Comparison of ENCODE assay signal across 8 cellular contexts in the genomic region with DNA sequence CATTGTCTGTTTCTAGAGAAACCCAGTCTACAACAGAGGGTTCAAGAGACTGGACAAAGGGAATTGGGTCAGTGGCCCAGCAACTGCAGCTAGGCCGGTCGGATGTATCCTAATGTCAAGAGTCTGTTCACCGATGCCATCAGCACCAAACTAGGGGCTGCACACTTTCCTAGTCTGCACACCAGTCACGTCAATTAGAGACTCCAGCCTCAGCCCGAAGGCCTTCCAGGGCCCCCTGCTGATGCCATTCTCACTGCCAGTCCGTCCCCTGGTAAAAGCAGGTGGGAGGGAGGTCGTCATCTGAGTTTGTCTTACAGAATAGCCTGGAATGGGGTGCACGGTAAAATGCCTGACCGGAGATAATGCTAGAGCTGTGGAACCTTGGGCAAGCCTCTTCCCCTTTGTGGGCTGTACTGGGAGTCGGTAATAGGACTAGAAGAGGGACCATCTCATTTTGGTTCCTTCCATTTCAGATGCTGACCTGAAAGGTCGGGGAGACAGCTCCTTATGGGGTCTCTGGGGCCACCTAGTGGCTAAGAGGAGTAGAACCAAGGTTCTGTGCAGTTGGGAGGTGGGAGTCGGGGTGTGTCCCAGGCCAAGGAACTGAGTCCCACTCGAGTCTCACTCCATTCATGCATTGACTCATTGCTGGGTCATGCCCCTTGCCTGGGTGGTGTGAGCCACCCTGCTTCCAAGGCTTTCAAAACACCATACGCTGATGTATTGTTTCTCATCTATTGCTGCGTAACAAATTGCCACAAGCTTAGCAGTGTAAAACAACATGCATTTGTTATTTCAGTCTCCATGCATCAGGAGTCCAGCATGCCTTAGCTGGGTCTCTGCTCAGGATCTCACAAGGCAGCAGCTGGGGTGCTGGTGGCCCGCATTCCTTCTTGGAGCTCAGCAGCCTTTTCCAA. TPM values are rescaled to one million over a fixed set of nuclear protein-coding genes. Genes with fewer than 3 reads are reported as not detected.
DNase-seq lines count a peak whose midpoint lies in the region; ATAC-seq and TF ChIP-seq lines count a peak whose summit lies in the region.

No MANE protein-coding gene starts in this region.

- H3K36me3 Mint-ChIP-seq in IgD-negative memory B cell: peaks cover 3% of the 10 kb centered on the region
- H3K36me3 Mint-ChIP-seq in activated T-cell treated with anti-CD3 and anti-CD28 coated beads, Interleukin-2, amount 50 U/mL, for 4 hours (ENCODE audit: insufficient read depth): no peaks in the 10 kb centered on the region
- peaks cover 4% of the 10 kb centered on the region for H3K36me3 Mint-ChIP-seq in neural crest cell (ENCODE audit: low read depth)

- H3K4me1 Mint-ChIP-seq in IgD-negative memory B cell (peaks cover 0 to 25% (median 22%) of the 10 kb centered on the region in 3 donors), neural crest cell (peaks cover 34% of the 10 kb centered on the region)
- H3K4me1 Mint-ChIP-seq in activated T-cell treated with anti-CD3 and anti-CD28 coated beads, Interleukin-2, amount 50 U/mL, for 4 hours (ENCODE audit: low read depth): peaks cover 12% of the 10 kb centered on the region

- H3K9me3 ChIP-seq in OCI-LY7 (ENCODE audit: low read length): no peaks in the 10 kb centered on the region
- H3K9me3 ChIP-seq in vagina: no peaks in the 10 kb centered on the region

- no TSS peak for BruUV-seq in OCI-LY7 (replicated peaks; lab: Mats Ljungman, UMichigan)

- H3K36me3 ChIP-seq in OCI-LY7 (ENCODE audit: insufficient read depth, low read length): peaks cover 36% of the 10 kb centered on the region
- no peaks in the 10 kb centered on the region for H3K36me3 ChIP-seq in vagina

- peak; percentile 66 to 67 for ATAC-seq in activated T-cell treated with anti-CD3 and anti-CD28 coated beads, Interleukin-2, amount 50 U/mL, for 4 hours
- ATAC-seq in GM21381 (IDR thresholded peaks at IDR 0.05; ENCODE audit: unreplicated experiment): no peak

- TF ChIP-seq CTCF in OCI-LY7 (conservative IDR thresholded peaks at IDR 0.05; ENCODE audit: low read length): peak; percentile 96
- peak; percentile 85 for TF ChIP-seq CTCF in neural crest cell (conservative IDR thresholded peaks at IDR 0.05)
- TF ChIP-seq CTCF in vagina (IDR thresholded peaks at IDR 0.05): peak; percentile 56 to 88 (median 74)

- CTCF ChIA-PET in OCI-LY7 (lab: Charles Lee; ENCODE audit: unreplicated experiment): interaction anchor here (0.6 to 1.1 kb wide), 4 partner anchors 14 to 136 kb away, joined by 3 to 4 read pairs (median 3); no protein-coding TSS in a partner anchor

- peak; percentile 79 for DNase-seq in GM03348 (ENCODE audit: low spot score)
- peak; percentile 86 for DNase-seq in OCI-LY7 (ENCODE audit: low spot score)
- peak; percentile 50 for DNase-seq in activated T-cell treated with anti-CD3 and anti-CD28 coated beads, Interleukin-2, amount 50 U/mL, for 4 hours
- peak; percentile 57 for DNase-seq in fibroblast of gingiva (ENCODE audit: low read depth)
- peak; percentile 52 for DNase-seq in neural crest cell (ENCODE audit: low read depth, low spot score)
- no peak for DNase-seq in vagina (ENCODE audit: extremely low spot score in 2 of 2)

- H3K9me3 Mint-ChIP-seq in IgD-negative memory B cell (no peaks in the 10 kb centered on the region), neural crest cell (no peaks in the 10 kb centered on the region)
- no peaks in the 10 kb centered on the region for H3K9me3 Mint-ChIP-seq in activated T-cell treated with anti-CD3 and anti-CD28 coated beads, Interleukin-2, amount 50 U/mL, for 4 hours

- POLR2A ChIA-PET in OCI-LY7 (lab: Charles Lee): no interaction called here

- intact Hi-C loops in OCI-LY7 (cut with micrococcal nuclease; ENCODE audit: unreplicated experiment) (loop anchor here (1.0 to 2.0 kb wide), 2 partner anchors 64 to 121 kb away; no protein-coding TSS in a partner anchor), vagina (cut with DNase I) (no loop called here)

- H2AFZ ChIP-seq in OCI-LY7 (ENCODE audit: low read length): no peak overlapping the region

- peak overlapping the region; percentile 91 for H3K4me2 ChIP-seq in OCI-LY7 (ENCODE audit: low read length)

- no peak for TF ChIP-seq POLR2A in vagina (IDR thresholded peaks at IDR 0.05)

- H3K27me3 ChIP-seq in vagina: no peaks in the 10 kb centered on the region

- H3K4me1 ChIP-seq in OCI-LY7 (ENCODE audit: insufficient read depth, low read length, poor library complexity, severe bottlenecking) (peaks cover 24% of the 10 kb centered on the region), vagina (peaks cover 46% of the 10 kb centered on the region)

- no peak overlapping the region for H3K4me3 ChIP-seq in OCI-LY7 (ENCODE audit: low read depth, low read length, poor library complexity, severe bottlenecking)
- no peak overlapping the region for H3K4me3 ChIP-seq in vagina

- H4K20me1 ChIP-seq in OCI-LY7 (ENCODE audit: insufficient read depth, low read length): peaks cover 19% of the 10 kb centered on the region; the same call in 1 of the 2 replicates

- H3K27ac ChIP-seq in OCI-LY7 (ENCODE audit: low read depth, low read length, poor library complexity, severe bottlenecking) (no peak overlapping the region), vagina (peak overlapping the region; percentile 7)

- no peaks in the 10 kb centered on the region for H3K9me2 ChIP-seq in OCI-LY7 (ENCODE audit: insufficient read depth, low read length)

- H3K27me3 Mint-ChIP-seq in IgD-negative memory B cell: no peaks in the 10 kb centered on the region
- no peaks in the 10 kb centered on the region for H3K27me3 Mint-ChIP-seq in activated T-cell treated with anti-CD3 and anti-CD28 coated beads, Interleukin-2, amount 50 U/mL, for 4 hours (ENCODE audit: low read depth)
- H3K27me3 Mint-ChIP-seq in neural crest cell (ENCODE audit: low read depth): no peaks in the 10 kb centered on the region

- H3K4me3 Mint-ChIP-seq in IgD-negative memory B cell (peak overlapping the region in 3 of 4 donors; percentile 50 to 74 (median 66)), neural crest cell (peak overlapping the region; percentile 89)
- no peak overlapping the region for H3K4me3 Mint-ChIP-seq in activated T-cell treated with anti-CD3 and anti-CD28 coated beads, Interleukin-2, amount 50 U/mL, for 4 hours

- H3K79me2 ChIP-seq in OCI-LY7 (ENCODE audit: insufficient read depth, low read depth, low read length): peaks cover 35% of the 10 kb centered on the region

- H3K27ac Mint-ChIP-seq in IgD-negative memory B cell: peak overlapping the region in 2 of 3 donors; percentile 54 to 76
- H3K27ac Mint-ChIP-seq in neural crest cell (ENCODE audit: unreplicated experiment): no peak overlapping the region

RNA-seq across cellular contexts. Expression of a gene that starts 5.1 kb away (rescaled TPM):
- polyA plus RNA-seq in IgD-negative memory B cell: 1.9 TPM
- total RNA-seq in OCI-LY7 (2014; rRNA removed; shearing (Covaris generic)): 12.9 and 16.4 TPM in 2 replicates
- 43.8 and 46.6 TPM in 2 replicates for total RNA-seq in OCI-LY7 (2022)
- 1 to 10 TPM; 3.9 to 8.5 (median 6.4) TPM for total RNA-seq in activated T-cell treated with anti-CD3 and anti-CD28 coated beads, Interleukin-2, amount 50 U/mL, for 4 hours
- 88.7 and 88.8 TPM in 2 replicates for total RNA-seq in neural crest cell
- 4.4 TPM for total RNA-seq in vagina

RNA-seq across cellular contexts. Expression of a gene that starts 16.4 kb away (rescaled TPM):
- 6.2 TPM for polyA plus RNA-seq in IgD-negative memory B cell
- total RNA-seq in OCI-LY7 (2014; rRNA removed; shearing (Covaris generic)): 0.32 and 0.49 TPM in 2 replicates
- total RNA-seq in OCI-LY7 (2022): 0.66 and 0.86 TPM in 2 replicates
- total RNA-seq in activated T-cell treated with anti-CD3 and anti-CD28 coated beads, Interleukin-2, amount 50 U/mL, for 4 hours: 1 to 10 TPM; 2.7 to 3.2 (median 2.8) TPM
- 42.0 and 44.4 TPM in 2 replicates for total RNA-seq in neural crest cell
- 21.6 TPM for total RNA-seq in vagina

RNA-seq across cellular contexts. Expression of a gene that starts 33.1 kb away (rescaled TPM):
- polyA plus RNA-seq in IgD-negative memory B cell: 16.7 TPM
- total RNA-seq in OCI-LY7 (2014; rRNA removed; shearing (Covaris generic)): 39.8 and 45.3 TPM in 2 replicates
- total RNA-seq in OCI-LY7 (2022): 34.8 and 35.6 TPM in 2 replicates
- 10 to 100 TPM; 22.5 to 26.0 (median 25.5) TPM for total RNA-seq in activated T-cell treated with anti-CD3 and anti-CD28 coated beads, Interleukin-2, amount 50 U/mL, for 4 hours
- total RNA-seq in neural crest cell: 58.9 and 59.2 TPM in 2 replicates
- total RNA-seq in vagina: 13.8 TPM

RNA-seq across cellular contexts. Expression of a gene that starts 39.9 kb away (rescaled TPM):
- polyA plus RNA-seq in IgD-negative memory B cell: 1.1 TPM
- 2.6 and 6.3 TPM in 2 replicates for total RNA-seq in OCI-LY7 (2014; rRNA removed; shearing (Covaris generic))
- total RNA-seq in OCI-LY7 (2022): 12.6 and 13.1 TPM in 2 replicates
- total RNA-seq in activated T-cell treated with anti-CD3 and anti-CD28 coated beads, Interleukin-2, amount 50 U/mL, for 4 hours: 1 to 10 TPM; 2.1 to 3.2 (median 3.0) TPM
- 34.0 and 40.8 TPM in 2 replicates for total RNA-seq in neural crest cell
- 2.7 TPM for total RNA-seq in vagina

RNA-seq across cellular contexts. Expression of a gene that starts 50.1 kb away (rescaled TPM):
- polyA plus RNA-seq in IgD-negative memory B cell: 20.1 TPM
- total RNA-seq in OCI-LY7 (2014; rRNA removed; shearing (Covaris generic)): 87.2 and 114 TPM in 2 replicates
- total RNA-seq in OCI-LY7 (2022): 92.7 and 111 TPM in 2 replicates
- 10 to 100 TPM; 34.6 to 45.2 (median 37.0) TPM for total RNA-seq in activated T-cell treated with anti-CD3 and anti-CD28 coated beads, Interleukin-2, amount 50 U/mL, for 4 hours
- 12.5 and 14.4 TPM in 2 replicates for total RNA-seq in neural crest cell
- 15.7 TPM for total RNA-seq in vagina

Comparison
In these comparisons a context has a peak if more than half of its experiments do, and no peak if none do; other contexts are left out.
1. DNase-seq: peak in GM03348 (single experiment), OCI-LY7 (single experiment), activated T-cell treated with anti-CD3 and anti-CD28 coated beads, Interleukin-2, amount 50 U/mL, for 4 hours (single experiment), fibroblast of gingiva (single experiment) and neural crest cell (single experiment); none in vagina (0 of 2).
2. Peak in every context shown above with its lines, with median percentiles within 50 percentile points of each other: CTCF ChIP-seq.